ENCODE assay signal across 23 cellular contexts in genomic region chr21:22125581-22125980, GRCh38.
"Had no signal": no experiment of that assay in that cellular context is flagged by ENCODE, and none has a peak within 500 bp of the region (broad histone marks: within the 10 kb centered on the region; RNA-seq: fewer than 3 reads in every experiment).

No MANE protein-coding gene starts in this region.

- H3K9me3 ChIP-seq: ovary, psoas muscle, right lobe of liver, sigmoid colon, thoracic aorta, thyroid gland, vagina had no signal

- H2AFZ ChIP-seq: neural progenitor cell, parathyroid adenoma had no signal

- H3K79me2 ChIP-seq: parathyroid adenoma had no signal

- DNase-seq: occipital lobe; ovary; posterior cingulate gyrus; psoas muscle; right cardiac atrium; right lobe of liver; sigmoid colon; small intestine; stimulated activated CD4-positive, alpha-beta T cell treated with anti-CD3 and anti-CD28 coated beads, Interleukin-15, amount 100 ng/mL, for 24 hours; stimulated activated CD4-positive, alpha-beta T cell treated with anti-CD3 and anti-CD28 coated beads, Interleukin-2, amount 100 ng/mL, for 24 hours; stimulated activated CD4-positive, alpha-beta T cell treated with anti-CD3 and anti-CD28 coated beads, Interleukin-2, amount 100 ng/mL, for 48 hours; stimulated activated CD4-positive, alpha-beta T cell treated with anti-CD3 and anti-CD28 coated beads, Interleukin-4, amount 100 ng/mL, for 24 hours; stimulated activated naive B cell treated with anti-CD40 and anti-IgM and Interleukin-4, amounts not matched to agents 10 μg/mL and 1 μg/mL and 100 μg/mL, for 72 hours; stimulated activated naive CD4-positive, alpha-beta T cell treated with Interleukin-2 at 50 U/mL for 16 hours; stomach; thyroid gland; trophoblast cell; upper lobe of left lung had no signal

- H3K27me3 ChIP-seq: neural progenitor cell, ovary, right lobe of liver, sigmoid colon, stomach, thyroid gland, tibial nerve, upper lobe of left lung, vagina had no signal

- H3K4me3 ChIP-seq: neural progenitor cell, ovary, psoas muscle, right lobe of liver, sigmoid colon, stomach, thoracic aorta, thyroid gland, tibial nerve, upper lobe of left lung, vagina had no signal

- H3K9ac ChIP-seq: neural progenitor cell, parathyroid adenoma had no signal

- H3K4me1 ChIP-seq: parathyroid adenoma, psoas muscle, right lobe of liver, sigmoid colon, stomach, thyroid gland, tibial nerve, upper lobe of left lung, vagina had no signal

- H3K27ac ChIP-seq: neural progenitor cell, ovary, parathyroid adenoma, psoas muscle, right lobe of liver, sigmoid colon, stomach, thoracic aorta, thyroid gland, tibial nerve, upper lobe of left lung, vagina had no signal

- H3K4me2 ChIP-seq: neural progenitor cell had no signal

- H3K36me3 ChIP-seq: neural progenitor cell, ovary, right lobe of liver, sigmoid colon, stomach, thoracic aorta, thyroid gland, tibial nerve, upper lobe of left lung, vagina had no signal
